ENCODE assay signal across 25 cellular contexts in genomic region chr4:47050986-47051725, GRCh38. TPM values are rescaled to one million over a fixed set of nuclear protein-coding genes. Genes with fewer than 3 reads are reported as not detected.
DNase-seq lines count a peak whose midpoint lies in the region; ATAC-seq and FAIRE-seq lines count a peak whose summit lies in the region.
"Had no signal": no experiment of that assay in that cellular context is flagged by ENCODE, and none has a peak within 500 bp of the region (broad histone marks: within the 10 kb centered on the region; RNA-seq: fewer than 3 reads in every experiment).

No MANE protein-coding gene starts in this region.

- H3K27ac ChIP-seq in angular gyrus (ENCODE audit: low read depth, low read length) (peak overlapping the region; percentile 58), small intestine (ENCODE audit: low read depth in 1 of 2, low read length in 1 of 2) (no peak overlapping the region)
- H3K27ac ChIP-seq: BLaER1, cardiac muscle cell, epithelial cell of prostate, suprapubic skin, VCaP had no signal

- no peaks in the 10 kb centered on the region for H3K4me1 ChIP-seq in small intestine (ENCODE audit: control insufficient read depth in 2 of 2, insufficient read depth in 1 of 2, low read depth in 1 of 2, low read length in 1 of 2)
- H3K4me1 ChIP-seq: BLaER1, HAP-1, suprapubic skin had no signal

- 40 to 73% (median 51%) methylated on average over 2 of the region's 2 CpGs for WGBS in small intestine, 3 donors

- H3K27me3 ChIP-seq in small intestine (ENCODE audit: control insufficient read depth in 2 of 2, insufficient read depth in 2 of 2, low read length in 2 of 2): no peaks in the 10 kb centered on the region
- H3K27me3 ChIP-seq: BLaER1, cardiac muscle cell, suprapubic skin had no signal

- FAIRE-seq in small intestine (lab: Jason Lieb, UNC): no peak
- FAIRE-seq: GM12878, urothelium cell line had no signal

- DNase-seq in COLO829 (ENCODE audit: low spot score) (peak; percentile 29), globus pallidus (ENCODE audit: low spot score) (peak; percentile 60), pons (ENCODE audit: low spot score) (peak; percentile 84), small intestine (no peak)
- DNase-seq: ACHN; activated CD4-positive, alpha-beta T cell treated with anti-CD3 and anti-CD28 coated beads, Interleukin-2, amount 50 U/mL, for 4 hours; activated naive CD4-positive, alpha-beta T cell treated with anti-CD3 and anti-CD28 coated beads, Interleukin-2, amount 50 U/mL, for 16 hours; left ventricle myocardium superior; NCI-H1417 treated with DMSO at 0.1 percent for 48 hours; NCI-H446; posterior cingulate gyrus; stimulated activated CD4-positive, alpha-beta T cell treated with anti-CD3 and anti-CD28 coated beads, Interleukin-1b, Interleukin-23, amount 100 ng/mL, for 48 hours had no signal

- H3K36me3 ChIP-seq in small intestine (ENCODE audit: control insufficient read depth in 2 of 2, insufficient read depth in 2 of 2, low read length in 2 of 2): no peaks in the 10 kb centered on the region
- H3K36me3 ChIP-seq: BLaER1, cardiac muscle cell, HAP-1, suprapubic skin had no signal

- no peaks in the 10 kb centered on the region for H3K9me3 ChIP-seq in small intestine (ENCODE audit: control insufficient read depth, low read depth)
- H3K9me3 ChIP-seq: BLaER1, HAP-1, suprapubic skin had no signal

- ATAC-seq in HG03439 (IDR thresholded peaks at IDR 0.05; ENCODE audit: unreplicated experiment) (no peak), HG03025 (IDR thresholded peaks at IDR 0.05; ENCODE audit: low FRiP score, unreplicated experiment) (no peak), GM18498 (IDR thresholded peaks at IDR 0.05; ENCODE audit: unreplicated experiment) (no peak)
- ATAC-seq: GM12878, left ventricle myocardium superior, SK-N-SH treated with all-trans-retinoic acid at 6 μM for 48 hours had no signal

- no peak overlapping the region for H3K4me3 ChIP-seq in small intestine (ENCODE audit: low read depth in 1 of 2, low read length in 2 of 2)
- H3K4me3 ChIP-seq: BLaER1, cardiac muscle cell, GM12878, HAP-1, suprapubic skin had no signal

RNA-seq across cellular contexts. Expression of gene GABRB1, which starts 19.8 kb away (rescaled TPM):
- polyA plus RNA-seq in small intestine: under 1 TPM in 1 of 3 donors, not detected in 2; 0.78 TPM

RNA-seq across cellular contexts. Expression of gene GABRA4, which starts 57.8 kb away (rescaled TPM):
- 1 to 10 TPM in 1 of 3 donors, under 1 TPM in 2; 0.22 to 2.7 (median 0.54) TPM for polyA plus RNA-seq in small intestine
